In genomic region chr16:66378739-66379570, GRCh38 we compare ENCODE assay signal across 1 cellular context.
A peak's percentile ranks its signal among the peaks of the same experiment; 100 is the strongest.
TF ChIP-seq lines count a peak whose summit lies in the region.

No MANE protein-coding gene starts in this region.

TF ChIP-seq in H1, 55 proteins besides CTCF, POLR2A, EP300 and RAD21:
- 0 out of 2 replicates have a peak, but pooled peaks have one; percentile 18 for TF ChIP-seq SRF (IDR thresholded peaks at IDR 0.05; ENCODE audit: low read depth, low read length)
- no peak for TF ChIP-seq YY1 (IDR thresholded peaks at IDR 0.05; ENCODE audit: low read depth, low read length)
